In the genomic region with DNA sequence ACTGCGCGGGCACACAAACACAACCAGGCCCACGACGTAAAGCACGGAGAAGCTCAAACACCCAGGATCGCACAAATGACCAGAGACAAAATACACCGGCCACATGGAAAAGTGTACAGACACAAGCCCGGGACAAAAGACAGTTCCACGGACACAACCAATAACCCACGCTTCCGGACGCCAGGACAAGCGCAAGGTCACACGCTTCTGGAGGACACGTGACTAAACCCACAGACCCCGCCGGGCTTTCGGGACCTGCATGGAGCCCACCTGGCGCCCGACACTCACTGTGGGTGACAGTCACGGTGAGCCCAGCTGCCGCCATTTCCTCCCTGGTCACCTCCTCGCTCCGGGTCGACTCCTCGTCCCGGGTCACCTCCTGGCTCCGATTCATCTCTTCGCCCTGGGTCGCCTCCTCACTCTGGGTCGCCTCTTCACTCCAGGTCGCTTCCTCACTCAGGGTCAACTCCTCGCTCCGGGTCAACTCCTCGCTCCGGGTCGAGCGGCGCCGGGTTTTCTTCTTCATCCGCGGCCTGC, we compare ENCODE assay signal across 1 cellular context.
TF ChIP-seq lines count a peak whose summit lies in the region.

No MANE protein-coding gene starts in this region.

TF ChIP-seq in WTC11, 78 proteins besides CTCF, POLR2A, EP300 and RAD21 (continued from another document and continues in another):
- TF ChIP-seq AR (CRISPR knock-in tag; IDR thresholded peaks at IDR 0.05) (no peak), ATF6 (CRISPR knock-in tag; IDR thresholded peaks at IDR 0.05) (no peak), TEAD1 (CRISPR knock-in tag; IDR thresholded peaks at IDR 0.05) (no peak), PRDM15 (CRISPR knock-in tag; IDR thresholded peaks at IDR 0.05) (peak; percentile 88), FOXP1 (CRISPR knock-in tag; IDR thresholded peaks at IDR 0.05; ENCODE audit: borderline replicate concordance) (no peak), RORB (CRISPR knock-in tag; IDR thresholded peaks at IDR 0.05) (no peak), ZNF232 (CRISPR knock-in tag; IDR thresholded peaks at IDR 0.05) (no peak), TEAD4 (CRISPR knock-in tag; IDR thresholded peaks at IDR 0.05) (no peak), ZNF396 (CRISPR knock-in tag; IDR thresholded peaks at IDR 0.05; ENCODE audit: borderline replicate concordance) (no peak), ZNF671 (CRISPR knock-in tag; IDR thresholded peaks at IDR 0.05) (no peak), SP1 (CRISPR knock-in tag; conservative IDR thresholded peaks at IDR 0.05) (no peak), ZSCAN18 (CRISPR knock-in tag; IDR thresholded peaks at IDR 0.05) (no peak), FOXJ3 (CRISPR knock-in tag; IDR thresholded peaks at IDR 0.05; ENCODE audit: borderline replicate concordance) (no peak), ATF1 (CRISPR knock-in tag; IDR thresholded peaks at IDR 0.05) (0 out of 2 replicates have a peak, but pooled peaks have one; percentile 55), HMGA2 (CRISPR knock-in tag; IDR thresholded peaks at IDR 0.05) (no peak), SMAD3 (CRISPR knock-in tag; IDR thresholded peaks at IDR 0.05; ENCODE audit: borderline replicate concordance) (no peak), MYBL2 (CRISPR knock-in tag; IDR thresholded peaks at IDR 0.05) (no peak), ZNF219 (CRISPR knock-in tag; IDR thresholded peaks at IDR 0.05; ENCODE audit: borderline replicate concordance) (no peak), ZNF423 (CRISPR knock-in tag; IDR thresholded peaks at IDR 0.05) (no peak), SOX15 (CRISPR knock-in tag; IDR thresholded peaks at IDR 0.05) (no peak), ZNF512 (CRISPR knock-in tag; IDR thresholded peaks at IDR 0.05; ENCODE audit: borderline replicate concordance) (no peak), NR2C2 (CRISPR knock-in tag; IDR thresholded peaks at IDR 0.05) (no peak), IRF1 (CRISPR knock-in tag; IDR thresholded peaks at IDR 0.05) (no peak), KAT7 (CRISPR knock-in tag; IDR thresholded peaks at IDR 0.05; ENCODE audit: borderline replicate concordance) (0 out of 2 replicates have a peak, but pooled peaks have one; percentile 82)
- TF ChIP-seq, protein P1, sequence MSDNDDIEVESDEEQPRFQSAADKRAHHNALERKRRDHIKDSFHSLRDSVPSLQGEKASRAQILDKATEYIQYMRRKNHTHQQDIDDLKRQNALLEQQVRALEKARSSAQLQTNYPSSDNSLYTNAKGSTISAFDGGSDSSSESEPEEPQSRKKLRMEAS (CRISPR knock-in tag; IDR thresholded peaks at IDR 0.05) = peak; percentile 39
- TF ChIP-seq, protein P2, sequence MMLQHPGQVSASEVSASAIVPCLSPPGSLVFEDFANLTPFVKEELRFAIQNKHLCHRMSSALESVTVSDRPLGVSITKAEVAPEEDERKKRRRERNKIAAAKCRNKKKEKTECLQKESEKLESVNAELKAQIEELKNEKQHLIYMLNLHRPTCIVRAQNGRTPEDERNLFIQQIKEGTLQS (CRISPR knock-in tag; conservative IDR thresholded peaks at IDR 0.05) = no peak
- TF ChIP-seq, protein P3, sequence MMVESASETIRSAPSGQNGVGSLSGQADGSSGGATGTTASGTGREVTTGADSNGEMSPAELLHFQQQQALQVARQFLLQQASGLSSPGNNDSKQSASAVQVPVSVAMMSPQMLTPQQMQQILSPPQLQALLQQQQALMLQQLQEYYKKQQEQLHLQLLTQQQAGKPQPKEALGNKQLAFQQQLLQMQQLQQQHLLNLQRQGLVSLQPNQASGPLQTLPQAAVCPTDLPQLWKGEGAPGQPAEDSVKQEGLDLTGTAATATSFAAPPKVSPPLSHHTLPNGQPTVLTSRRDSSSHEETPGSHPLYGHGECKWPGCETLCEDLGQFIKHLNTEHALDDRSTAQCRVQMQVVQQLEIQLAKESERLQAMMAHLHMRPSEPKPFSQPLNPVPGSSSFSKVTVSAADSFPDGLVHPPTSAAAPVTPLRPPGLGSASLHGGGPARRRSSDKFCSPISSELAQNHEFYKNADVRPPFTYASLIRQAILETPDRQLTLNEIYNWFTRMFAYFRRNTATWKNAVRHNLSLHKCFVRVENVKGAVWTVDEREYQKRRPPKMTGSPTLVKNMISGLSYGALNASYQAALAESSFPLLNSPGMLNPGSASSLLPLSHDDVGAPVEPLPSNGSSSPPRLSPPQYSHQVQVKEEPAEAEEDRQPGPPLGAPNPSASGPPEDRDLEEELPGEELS (CRISPR knock-in tag; IDR thresholded peaks at IDR 0.05) = no peak
- TF ChIP-seq, protein P4, sequence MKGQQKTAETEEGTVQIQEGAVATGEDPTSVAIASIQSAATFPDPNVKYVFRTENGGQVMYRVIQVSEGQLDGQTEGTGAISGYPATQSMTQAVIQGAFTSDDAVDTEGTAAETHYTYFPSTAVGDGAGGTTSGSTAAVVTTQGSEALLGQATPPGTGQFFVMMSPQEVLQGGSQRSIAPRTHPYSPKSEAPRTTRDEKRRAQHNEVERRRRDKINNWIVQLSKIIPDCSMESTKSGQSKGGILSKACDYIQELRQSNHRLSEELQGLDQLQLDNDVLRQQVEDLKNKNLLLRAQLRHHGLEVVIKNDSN (CRISPR knock-in tag; IDR thresholded peaks at IDR 0.05) = peak; percentile 70; the same call in 1 of the 2 replicates
- TF ChIP-seq, protein P5, sequence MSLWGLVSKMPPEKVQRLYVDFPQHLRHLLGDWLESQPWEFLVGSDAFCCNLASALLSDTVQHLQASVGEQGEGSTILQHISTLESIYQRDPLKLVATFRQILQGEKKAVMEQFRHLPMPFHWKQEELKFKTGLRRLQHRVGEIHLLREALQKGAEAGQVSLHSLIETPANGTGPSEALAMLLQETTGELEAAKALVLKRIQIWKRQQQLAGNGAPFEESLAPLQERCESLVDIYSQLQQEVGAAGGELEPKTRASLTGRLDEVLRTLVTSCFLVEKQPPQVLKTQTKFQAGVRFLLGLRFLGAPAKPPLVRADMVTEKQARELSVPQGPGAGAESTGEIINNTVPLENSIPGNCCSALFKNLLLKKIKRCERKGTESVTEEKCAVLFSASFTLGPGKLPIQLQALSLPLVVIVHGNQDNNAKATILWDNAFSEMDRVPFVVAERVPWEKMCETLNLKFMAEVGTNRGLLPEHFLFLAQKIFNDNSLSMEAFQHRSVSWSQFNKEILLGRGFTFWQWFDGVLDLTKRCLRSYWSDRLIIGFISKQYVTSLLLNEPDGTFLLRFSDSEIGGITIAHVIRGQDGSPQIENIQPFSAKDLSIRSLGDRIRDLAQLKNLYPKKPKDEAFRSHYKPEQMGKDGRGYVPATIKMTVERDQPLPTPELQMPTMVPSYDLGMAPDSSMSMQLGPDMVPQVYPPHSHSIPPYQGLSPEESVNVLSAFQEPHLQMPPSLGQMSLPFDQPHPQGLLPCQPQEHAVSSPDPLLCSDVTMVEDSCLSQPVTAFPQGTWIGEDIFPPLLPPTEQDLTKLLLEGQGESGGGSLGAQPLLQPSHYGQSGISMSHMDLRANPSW (CRISPR knock-in tag; conservative IDR thresholded peaks at IDR 0.05; ENCODE audit: low read depth) = no peak
